Comparison of ENCODE assay signal across 8 cellular contexts in the genomic region with DNA sequence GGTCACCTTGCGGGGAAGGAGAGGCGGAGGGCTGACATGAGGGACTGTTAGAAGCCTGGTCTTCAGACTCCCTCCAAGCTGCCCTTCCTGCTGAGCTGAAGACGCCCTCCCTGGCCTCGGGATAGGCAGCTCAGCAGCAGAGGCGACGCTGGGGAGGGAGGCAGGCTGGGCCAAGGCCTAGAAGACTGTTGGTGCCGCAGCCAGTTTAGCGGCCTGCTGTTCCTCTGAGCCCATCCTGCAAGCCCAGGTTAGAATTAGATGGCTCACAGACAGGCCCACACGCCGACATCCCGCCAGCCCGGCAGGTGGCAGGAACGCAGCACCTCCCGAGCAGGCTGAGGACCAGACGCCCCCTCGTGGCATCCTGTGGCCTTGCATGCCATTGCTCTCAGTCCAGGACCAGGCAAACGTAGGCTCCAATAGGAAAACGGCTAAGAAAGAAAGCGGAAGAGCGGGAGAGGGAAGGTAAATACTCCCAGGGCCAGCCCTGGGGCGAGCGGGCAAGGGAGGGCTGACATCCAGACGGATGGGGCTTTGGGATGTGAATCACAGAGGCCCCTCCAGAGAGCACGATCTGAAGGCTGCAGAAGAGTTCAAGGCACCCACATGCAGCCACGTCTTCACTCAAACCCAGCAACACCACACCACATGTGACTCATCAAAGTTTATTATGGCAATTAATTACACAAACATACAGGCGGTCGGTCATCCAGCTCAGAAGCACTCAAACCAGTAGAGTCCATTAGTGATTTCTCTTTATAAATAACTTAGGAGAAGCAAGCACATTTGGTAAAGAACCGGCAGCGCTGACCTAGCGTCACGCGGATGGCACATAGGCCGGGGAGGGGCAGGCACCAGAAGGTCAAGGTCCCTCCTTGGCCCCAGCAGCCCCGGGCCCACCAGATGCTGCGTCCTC. TPM values are rescaled to one million over a fixed set of nuclear protein-coding genes. Genes with fewer than 3 reads are reported as not detected.
DNase-seq lines count a peak whose midpoint lies in the region; TF ChIP-seq lines count a peak whose summit lies in the region.

No MANE protein-coding gene starts in this region.

- H3K27me3 ChIP-seq in uterus, result no peaks in the 10 kb centered on the region

- TF ChIP-seq CTCF in NB4 (IDR thresholded peaks at IDR 0.05; ENCODE audit: low read depth, low read length), result peak; percentile 99
- TF ChIP-seq CTCF in progenitor cell of endocrine pancreas (IDR thresholded peaks at IDR 0.05; ENCODE audit: unreplicated experiment), result peak; percentile 100
- peak; percentile 99 to 100 (median 100) for TF ChIP-seq CTCF in uterus (IDR thresholded peaks at IDR 0.05)

- H3K27ac Mint-ChIP-seq in progenitor cell of endocrine pancreas, result peak overlapping the region; percentile 17

- no peak overlapping the region for H3K4me3 ChIP-seq in NB4 (ENCODE audit: low read depth, low read length)
- peak overlapping the region; percentile 8 to 23 for H3K4me3 ChIP-seq in uterus

- H3K36me3 Mint-ChIP-seq in progenitor cell of endocrine pancreas (ENCODE audit: insufficient read depth), result peaks cover 3% of the 10 kb centered on the region

- no peak for TF ChIP-seq POLR2A in NB4 (IDR thresholded peaks at IDR 0.05; ENCODE audit: extremely low read depth, insufficient read length)
- TF ChIP-seq POLR2A in uterus (IDR thresholded peaks at IDR 0.05), result peak in 1 of 2 donors; percentile 23

- no peaks in the 10 kb centered on the region for H3K9me3 ChIP-seq in uterus

- H3K27me3 Mint-ChIP-seq in progenitor cell of endocrine pancreas, result no peaks in the 10 kb centered on the region

- intact Hi-C loops in uterus (cut with DNase I; ENCODE audit: low total_unique reads), result no loop called here

- peak; percentile 92 for DNase-seq in Daoy (ENCODE audit: low read depth)
- DNase-seq in H4 (ENCODE audit: low spot score), result peak; percentile 89
- DNase-seq in NB4 (ENCODE audit: low read depth), result peak; percentile 90
- peak; percentile 81 for DNase-seq in activated effector memory CD4-positive, alpha-beta T cell treated with Interleukin-2 at 50 U/mL for 16 hours
- peak; percentile 89 for DNase-seq in glomerular visceral epithelial cell (ENCODE audit: extremely low spot score)
- peak; percentile 91 for DNase-seq in progenitor cell of endocrine pancreas (ENCODE audit: low spot score, unreplicated experiment)
- peak; percentile 90 for DNase-seq in uterus
- no peak for DNase-seq in NCI-H2227 (lab: John Stamatoyannopoulos, UW; ENCODE audit: unreplicated experiment)

- peaks cover 4% of the 10 kb centered on the region for H3K4me1 Mint-ChIP-seq in progenitor cell of endocrine pancreas (ENCODE audit: low read depth)

- H3K36me3 ChIP-seq in uterus, result no peaks in the 10 kb centered on the region

- H3K4me3 Mint-ChIP-seq in progenitor cell of endocrine pancreas (ENCODE audit: low read depth), result no peak overlapping the region

- H3K27ac ChIP-seq in uterus, result peak overlapping the region; percentile 85 to 90

- peaks cover 0 to 6% of the 10 kb centered on the region in 2 donors for H3K4me1 ChIP-seq in uterus

- H3K9me3 Mint-ChIP-seq in progenitor cell of endocrine pancreas (ENCODE audit: low read depth), result no peaks in the 10 kb centered on the region

RNA-seq across cellular contexts. Expression of a gene that starts 27.6 kb away (rescaled TPM):
- total RNA-seq in Daoy (2014; rRNA removed; shearing (Covaris generic)), result not detected in 2 replicates
- not detected in 2 replicates for total RNA-seq in H4 (2014; rRNA removed; shearing (Covaris generic))
- not detected in 2 replicates for total RNA-seq in progenitor cell of endocrine pancreas
- total RNA-seq in uterus, result under 1 TPM in 3 of 4 donors, not detected in 1; under 0.01 to 0.14 (median 0.12) TPM

RNA-seq across cellular contexts. Expression of a gene that starts 31.4 kb away (rescaled TPM):
- total RNA-seq in Daoy (2014; rRNA removed; shearing (Covaris generic)), result 7.8 and 11.5 TPM in 2 replicates
- total RNA-seq in H4 (2014; rRNA removed; shearing (Covaris generic)), result 4.6 and 9.4 TPM in 2 replicates
- total RNA-seq in progenitor cell of endocrine pancreas (28.1 and 30.8 TPM in 2 replicates), uterus (10 to 100 TPM in 2 of 4 donors, 1 to 10 TPM in 1, under 1 TPM in 1; 0.26 to 26.3 (median 13.3) TPM)
